Comparison of ENCODE assay signal across 1 cellular context in genomic region chr5:98770158-98770910, GRCh38.
TF ChIP-seq lines count a peak whose summit lies in the region.

No MANE protein-coding gene starts in this region.

TF ChIP-seq in HEK293, 187 proteins besides CTCF, POLR2A, EP300 and RAD21 (continued from another document and continues in another):
- TF ChIP-seq TSHZ1 (tag by site-specific recombination; IDR thresholded peaks at IDR 0.05; ENCODE audit: borderline replicate concordance) (peak; percentile 52; the same call in 1 of the 2 replicates), ZNF140 (tag by site-specific recombination; IDR thresholded peaks at IDR 0.05) (no peak), ZNF624 (tag by site-specific recombination; IDR thresholded peaks at IDR 0.05) (no peak), ZSCAN5A (tag by site-specific recombination; IDR thresholded peaks at IDR 0.05) (0 out of 2 replicates have a peak, but pooled peaks have one; percentile 82), HIC1 (tag by site-specific recombination; IDR thresholded peaks at IDR 0.05) (0 out of 2 replicates have a peak, but pooled peaks have one; percentile 13), ZNF266 (tag by site-specific recombination; IDR thresholded peaks at IDR 0.05; ENCODE audit: low read depth) (no peak), ZNF366 (tag by site-specific recombination; conservative IDR thresholded peaks at IDR 0.05) (peak; percentile 70), BCL11A (tag by site-specific recombination; IDR thresholded peaks at IDR 0.05; ENCODE audit: low read depth) (0 out of 2 replicates have a peak, but pooled peaks have one; percentile 19), ZSCAN18 (tag by site-specific recombination; IDR thresholded peaks at IDR 0.05) (peak; percentile 76; the same call in 1 of the 2 replicates), ZNF571 (tag by site-specific recombination; IDR thresholded peaks at IDR 0.05) (no peak), ZFP37 (tag by site-specific recombination; IDR thresholded peaks at IDR 0.05) (peak; percentile 52), ZNF558 (tag by site-specific recombination; IDR thresholded peaks at IDR 0.05) (peak; percentile 16; the same call in 1 of the 2 replicates), ZNF362 (tag by site-specific recombination; IDR thresholded peaks at IDR 0.05) (peak; percentile 51; the same call in 1 of the 2 replicates), SALL2 (tag by site-specific recombination; IDR thresholded peaks at IDR 0.05; ENCODE audit: borderline replicate concordance) (no peak), ZNF521 (tag by site-specific recombination; IDR thresholded peaks at IDR 0.05) (no peak), ZSCAN4 (tag by site-specific recombination; IDR thresholded peaks at IDR 0.05) (no peak), ZNF214 (tag by site-specific recombination; IDR thresholded peaks at IDR 0.05; ENCODE audit: borderline replicate concordance) (no peak), ZNF398 (tag by site-specific recombination; IDR thresholded peaks at IDR 0.05) (peak; percentile 62), ZNF132 (tag by site-specific recombination; IDR thresholded peaks at IDR 0.05; ENCODE audit: borderline replicate concordance) (no peak), ZNF776 (tag by site-specific recombination; IDR thresholded peaks at IDR 0.05; ENCODE audit: borderline replicate concordance) (no peak), GLI2 (tag by site-specific recombination; IDR thresholded peaks at IDR 0.05; ENCODE audit: borderline replicate concordance, low read depth) (no peak), ZNF10 (tag by site-specific recombination; IDR thresholded peaks at IDR 0.05) (peak; percentile 40; the same call in 1 of the 2 replicates), GLIS2 (tag by site-specific recombination; IDR thresholded peaks at IDR 0.05) (peak; percentile 58; the same call in 1 of the 2 replicates), ZNF341 (tag by site-specific recombination; IDR thresholded peaks at IDR 0.05; ENCODE audit: low read depth) (0 out of 2 replicates have a peak, but pooled peaks have one; percentile 68), ZFP69B (tag by site-specific recombination; IDR thresholded peaks at IDR 0.05) (peak; percentile 51; the same call in 1 of the 2 replicates), ZNF354C (tag by site-specific recombination; IDR thresholded peaks at IDR 0.05; ENCODE audit: borderline replicate concordance, low read depth) (no peak), SP3 (tag by site-specific recombination; IDR thresholded peaks at IDR 0.05) (no peak; the same call in 1 of the 2 replicates), ZFHX2 (tag by site-specific recombination; conservative IDR thresholded peaks at IDR 0.05) (no peak; the same call in 1 of the 2 replicates), KLF16 (tag by site-specific recombination; IDR thresholded peaks at IDR 0.05) (no peak), KLF17 (tag by site-specific recombination; IDR thresholded peaks at IDR 0.05) (peak; percentile 53; the same call in 1 of the 2 replicates), SCRT1 (tag by site-specific recombination; IDR thresholded peaks at IDR 0.05; ENCODE audit: borderline replicate concordance) (no peak), ATF2 (tag by site-specific recombination; IDR thresholded peaks at IDR 0.05; ENCODE audit: low read depth) (peak; percentile 84), ZNF585B (tag by site-specific recombination; IDR thresholded peaks at IDR 0.05) (no peak), ZNF473 (tag by site-specific recombination; IDR thresholded peaks at IDR 0.05) (no peak), ZNF561 (tag by site-specific recombination; IDR thresholded peaks at IDR 0.05; ENCODE audit: borderline replicate concordance) (0 out of 2 replicates have a peak, but pooled peaks have one; percentile 40), ZNF274 (IDR thresholded peaks at IDR 0.05; ENCODE audit: low read length) (no peak), ZNF274 (tag by site-specific recombination; IDR thresholded peaks at IDR 0.05; ENCODE audit: borderline replicate concordance) (no peak), HOXD13 (CRISPR knock-in tag; IDR thresholded peaks at IDR 0.05; ENCODE audit: borderline replicate concordance) (no peak), PRDM4 (tag by site-specific recombination; IDR thresholded peaks at IDR 0.05) (no peak)
